Comparison of ENCODE assay signal across 22 cellular contexts in the genomic region with DNA sequence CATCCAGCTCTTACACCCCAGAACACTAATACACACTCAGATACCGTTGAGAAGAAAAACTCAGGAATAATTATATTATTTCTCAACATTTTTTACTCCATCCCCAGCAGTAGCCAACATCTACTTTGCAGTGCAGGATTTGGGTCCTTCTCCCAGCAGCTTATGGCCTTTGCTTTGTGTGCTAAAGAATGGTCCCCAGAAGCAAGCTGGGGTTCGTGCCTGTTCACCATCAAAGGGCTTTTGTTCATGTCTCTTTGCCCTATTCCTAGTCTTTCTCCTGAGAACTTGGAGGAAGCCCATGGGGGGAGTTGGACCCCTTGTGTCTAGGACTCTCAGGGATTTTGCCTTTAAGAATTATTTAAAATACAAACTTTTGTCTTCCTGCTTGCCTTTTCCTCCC.
"Had no signal": no experiment of that assay in that cellular context is flagged by ENCODE, and none has a peak within 500 bp of the region (broad histone marks: within the 10 kb centered on the region; RNA-seq: fewer than 3 reads in every experiment).

No MANE protein-coding gene starts in this region.

- H3K4me3 ChIP-seq: heart left ventricle had no signal

- DNase-seq: activated CD4-positive, alpha-beta memory T cell treated with anti-CD3 and anti-CD28 coated beads for 36 hours; activated CD4-positive, alpha-beta T cell treated with anti-CD3 and anti-CD28 coated beads for 36 hours; activated CD4-positive, alpha-beta T cell treated with anti-CD3 and anti-CD28 coated beads, Interleukin-2, amount 10 ng/mL, durations not matched to agents 24 days and 14 days; activated CD4-positive, CD25-positive, alpha-beta regulatory T cell; activated CD4-positive, CD25-positive, alpha-beta regulatory T cell treated with anti-CD3 and anti-CD28 coated beads, Interleukin-2, amount 50 U/mL, for 72 hours; activated effector memory CD4-positive, alpha-beta T cell treated with Interleukin-2 at 50 U/mL for 16 hours; activated gamma-delta T cell treated with Interleukin-2 at 50 U/mL for 16 hours; activated naive CD4-positive, alpha-beta T cell treated with anti-CD3 and anti-CD28 coated beads, Interleukin-2, amount 50 U/mL, for 16 hours; activated naive CD4-positive, alpha-beta T cell treated with Interleukin-2 at 50 U/mL for 16 hours; activated T-cell treated with anti-CD3 and anti-CD28 coated beads, Interleukin-2, amount 50 U/mL, for 4 hours; amniotic stem cell; brain microvascular endothelial cell; cortex of kidney; dermis blood vessel endothelial cell; effector CD8-positive, alpha-beta T cell; foreskin fibroblast; glutamatergic neuron; heart left ventricle; T-helper 1 cell; T-helper 17 cell; T1000; WERI-Rb-1 had no signal

- H3K36me3 ChIP-seq: brain microvascular endothelial cell, WERI-Rb-1 had no signal

- H3K27ac ChIP-seq: brain microvascular endothelial cell, heart left ventricle, WERI-Rb-1 had no signal

- H3K27me3 ChIP-seq: brain microvascular endothelial cell, heart left ventricle had no signal
